In genomic region chr3:160986060-160986459, GRCh38 we compare ENCODE assay signal across 27 cellular contexts.
A peak's percentile ranks its signal among the peaks of the same experiment; 100 is the strongest.
DNase-seq lines count a peak whose midpoint lies in the region; TF ChIP-seq lines count a peak whose summit lies in the region.
"Had no signal": no experiment of that assay in that cellular context is flagged by ENCODE, and none has a peak within 500 bp of the region (broad histone marks: within the 10 kb centered on the region; RNA-seq: fewer than 3 reads in every experiment).

No MANE protein-coding gene starts in this region.

- TF ChIP-seq EP300 in esophagus muscularis mucosa (IDR thresholded peaks at IDR 0.05) = no peak

- H3K4me2 ChIP-seq in neural progenitor cell = no peak overlapping the region
- H3K4me2 ChIP-seq in neuronal stem cell (ENCODE audit: insufficient read depth, low read length, poor library complexity, severe bottlenecking) = no peak overlapping the region

- H3K36me3 ChIP-seq in esophagus muscularis mucosa (no peaks in the 10 kb centered on the region), neural progenitor cell (no peaks in the 10 kb centered on the region), neuronal stem cell (replicated peaks in 1 of 2; ENCODE audit: control insufficient read depth in 2 of 2, insufficient read depth in 2 of 2, low read length in 2 of 2) (no peaks in the 10 kb centered on the region)
- H3K36me3 ChIP-seq: BE2C, gastrocnemius medialis, prostate gland, sigmoid colon, SJCRH30, tibial artery had no signal

- no peak overlapping the region for H2BK15ac ChIP-seq in neuronal stem cell (ENCODE audit: low read length)

- no peaks in the 10 kb centered on the region for H3K79me2 ChIP-seq in neural progenitor cell (ENCODE audit: low read depth)

- 31% methylated on average over 2 of the region's 2 CpGs for WGBS in esophagus muscularis mucosa
- no CpG with 5 or more reads among the region's 2 CpGs for WGBS in neuronal stem cell (ENCODE audit: extremely low coverage in 2 of 2, insufficient read length in 2 of 2, insufficient replicate concordance in 1 of 2), 2 donors

- intact Hi-C loops in esophagus muscularis mucosa (cut with DNase I) = no loop called here

- no peak overlapping the region for H3K14ac ChIP-seq in neuronal stem cell (ENCODE audit: low read length)

- H3K4me1 ChIP-seq in esophagus muscularis mucosa (peaks cover 0 to 3% (median 0%) of the 10 kb centered on the region in 4 donors), neural progenitor cell (no peaks in the 10 kb centered on the region), neuronal stem cell (ENCODE audit: control insufficient read depth in 2 of 2, insufficient read depth in 1 of 2, low read depth in 1 of 2, low read length in 2 of 2) (peaks cover 0 to 11% of the 10 kb centered on the region in 2 donors)
- H3K4me1 ChIP-seq: prostate gland, SJCRH30, tibial artery had no signal

- no peaks in the 10 kb centered on the region for H3K27me3 Mint-ChIP-seq in activated CD4-positive, alpha-beta T cell treated with anti-CD3 and anti-CD28 coated beads, Interleukin-2, amount 10 ng/mL, durations not matched to agents 7 days and 5 days
- no peaks in the 10 kb centered on the region for H3K27me3 Mint-ChIP-seq in neural progenitor cell (ENCODE audit: insufficient read depth, low read depth)
- H3K27me3 Mint-ChIP-seq: central memory CD8-positive, alpha-beta T cell had no signal

- CTCF ChIA-PET in activated CD4-positive, alpha-beta T cell treated with anti-CD3 and anti-CD28 coated beads, Interleukin-2, amount 10 ng/mL, durations not matched to agents 7 days and 5 days (lab: Charles Lee) = no interaction called here

- H3K9ac ChIP-seq in neural progenitor cell = no peak overlapping the region
- no peak overlapping the region for H3K9ac ChIP-seq in neuronal stem cell (ENCODE audit: low read depth, low read length, poor library complexity)

- no peak overlapping the region for H3K4me3 Mint-ChIP-seq in activated CD4-positive, alpha-beta T cell treated with anti-CD3 and anti-CD28 coated beads, Interleukin-2, amount 10 ng/mL, durations not matched to agents 7 days and 5 days
- H3K4me3 Mint-ChIP-seq in neural progenitor cell = no peak overlapping the region
- H3K4me3 Mint-ChIP-seq: activated naive CD4-positive, alpha-beta T cell treated with anti-CD3 and anti-CD28 coated beads for 36 hours; activated T-helper 1 cell treated with anti-CD3 and anti-CD28 coated beads, Interleukin-12 subunit alpha, Interleukin-12 subunit beta, Interleukin-2, Interleukin-4 antibody, amounts not matched to agents 30 ng/mL and 10 ng/mL and 1 ng/mL, durations not matched to agents 14 hours and 24 hours and 36 hours; central memory CD8-positive, alpha-beta T cell had no signal

- H3K9me3 ChIP-seq in esophagus muscularis mucosa = no peaks in the 10 kb centered on the region
- H3K9me3 ChIP-seq in neural progenitor cell (ENCODE audit: low read depth) = no peaks in the 10 kb centered on the region
- peaks cover 0 to 10% of the 10 kb centered on the region in 2 donors for H3K9me3 ChIP-seq in neuronal stem cell (replicated peaks in 1 of 2; ENCODE audit: control insufficient read depth in 2 of 2, insufficient read depth in 1 of 2, low read depth in 1 of 2, low read length in 2 of 2)
- H3K9me3 ChIP-seq: BE2C, gastrocnemius medialis, prostate gland, SJCRH30 had no signal

- H3K18ac ChIP-seq in neuronal stem cell (ENCODE audit: low read length) = no peak overlapping the region

- no peak overlapping the region for H3K23ac ChIP-seq in neuronal stem cell (ENCODE audit: low read depth, low read length, poor library complexity)

- no peak overlapping the region for H3K27ac Mint-ChIP-seq in activated CD4-positive, alpha-beta T cell treated with anti-CD3 and anti-CD28 coated beads, Interleukin-2, amount 10 ng/mL, durations not matched to agents 7 days and 5 days
- H3K27ac Mint-ChIP-seq in neural progenitor cell = no peak overlapping the region
- H3K27ac Mint-ChIP-seq: activated naive CD4-positive, alpha-beta T cell treated with anti-CD3 and anti-CD28 coated beads for 36 hours; activated T-helper 1 cell treated with anti-CD3 and anti-CD28 coated beads, Interleukin-12 subunit alpha, Interleukin-12 subunit beta, Interleukin-2, Interleukin-4 antibody, amounts not matched to agents 30 ng/mL and 10 ng/mL and 1 ng/mL, durations not matched to agents 14 hours and 24 hours and 36 hours had no signal

- H2BK12ac ChIP-seq in neuronal stem cell (ENCODE audit: low read length) = no peak overlapping the region

- H2AFZ ChIP-seq in neural progenitor cell (replicated peaks) (no peak overlapping the region), neuronal stem cell (ENCODE audit: low read length) (no peak overlapping the region)

- TF ChIP-seq CTCF in fibroblast of mammary gland (conservative IDR thresholded peaks at IDR 0.05; ENCODE audit: control insufficient read depth, insufficient read depth, low read depth, low read length) = no peak
- TF ChIP-seq CTCF in esophagus muscularis mucosa (IDR thresholded peaks at IDR 0.05) = no peak
- no peak for TF ChIP-seq CTCF in neural progenitor cell (IDR thresholded peaks at IDR 0.05)

- H2AK5ac ChIP-seq in neuronal stem cell (ENCODE audit: low read depth, low read length) = no peak overlapping the region

- no peak overlapping the region for H4K91ac ChIP-seq in neuronal stem cell (ENCODE audit: low read depth, low read length, poor library complexity)

- H4K8ac ChIP-seq in neuronal stem cell (ENCODE audit: low read depth, low read length) = no peak overlapping the region

- no peak overlapping the region for H3K27ac ChIP-seq in esophagus muscularis mucosa (replicated peaks in 1 of 4)
- H3K27ac ChIP-seq in neural progenitor cell = no peak overlapping the region
- H3K27ac ChIP-seq in neuronal stem cell (replicated peaks; ENCODE audit: low read length) = no peak overlapping the region
- H3K27ac ChIP-seq: gastrocnemius medialis, prostate gland, sigmoid colon, SJCRH30, tibial artery had no signal

- no peaks in the 10 kb centered on the region for H3F3A ChIP-seq in neural progenitor cell (ENCODE audit: low read depth)

- H3K27me3 ChIP-seq in esophagus muscularis mucosa (no peaks in the 10 kb centered on the region), neural progenitor cell (no peaks in the 10 kb centered on the region), neuronal stem cell (ENCODE audit: control insufficient read depth in 3 of 3, insufficient read depth in 3 of 3, low read depth in 1 of 3, low read length in 3 of 3) (no peaks in the 10 kb centered on the region)
- H3K27me3 ChIP-seq: BE2C, gastrocnemius medialis, sigmoid colon, SJCRH30, tibial artery had no signal

- H3K4ac ChIP-seq in neuronal stem cell (ENCODE audit: low read length) = no peak overlapping the region

- H3K36me3 Mint-ChIP-seq in activated CD4-positive, alpha-beta T cell treated with anti-CD3 and anti-CD28 coated beads, Interleukin-2, amount 10 ng/mL, durations not matched to agents 7 days and 5 days (ENCODE audit: low read depth) = no peaks in the 10 kb centered on the region
- H3K36me3 Mint-ChIP-seq in neural progenitor cell = peaks cover 2% of the 10 kb centered on the region

- no peaks in the 10 kb centered on the region for H4K20me1 ChIP-seq in neural progenitor cell (ENCODE audit: low read depth)

- H3K4me3 ChIP-seq in fibroblast of mammary gland (ENCODE audit: control insufficient read depth, low read depth, low read length) (no peak overlapping the region), esophagus muscularis mucosa (no peak overlapping the region), neural progenitor cell (no peak overlapping the region), neuronal stem cell (ENCODE audit: low read length in 2 of 2) (no peak overlapping the region)
- H3K4me3 ChIP-seq: gastrocnemius medialis, prostate gland, sigmoid colon, SJCRH30, tibial artery had no signal

- H3K9me3 Mint-ChIP-seq in activated CD4-positive, alpha-beta T cell treated with anti-CD3 and anti-CD28 coated beads, Interleukin-2, amount 10 ng/mL, durations not matched to agents 7 days and 5 days = peaks cover 8% of the 10 kb centered on the region
- peaks cover 22% of the 10 kb centered on the region for H3K9me3 Mint-ChIP-seq in neural progenitor cell
- H3K9me3 Mint-ChIP-seq: central memory CD8-positive, alpha-beta T cell had no signal

- H3K4me1 Mint-ChIP-seq in activated CD4-positive, alpha-beta T cell treated with anti-CD3 and anti-CD28 coated beads, Interleukin-2, amount 10 ng/mL, durations not matched to agents 7 days and 5 days = peaks cover 8% of the 10 kb centered on the region
- no peaks in the 10 kb centered on the region for H3K4me1 Mint-ChIP-seq in neural progenitor cell

- no peaks in the 10 kb centered on the region for H3K79me1 ChIP-seq in neuronal stem cell (ENCODE audit: low read depth, low read length)

- no peak overlapping the region for H2BK5ac ChIP-seq in neuronal stem cell (ENCODE audit: low read length)

- POLR2A ChIA-PET in activated CD4-positive, alpha-beta T cell treated with anti-CD3 and anti-CD28 coated beads, Interleukin-2, amount 10 ng/mL, durations not matched to agents 7 days and 5 days (lab: Charles Lee) = no interaction called here

- TF ChIP-seq POLR2A in esophagus muscularis mucosa (IDR thresholded peaks at IDR 0.05; ENCODE audit: low read depth) = no peak

- DNase-seq in DMS 273 treated with DMSO at 0.1 percent for 48 hours (lab: John Stamatoyannopoulos, UW) (peak; percentile 98), NCI-H446 treated with DMSO at 0.1 percent for 48 hours (lab: John Stamatoyannopoulos, UW) (peak; percentile 94), fibroblast of mammary gland (ENCODE audit: low read depth) (peak; percentile 11), pons (ENCODE audit: low spot score) (peak; percentile 41), esophagus muscularis mucosa (ENCODE audit: extremely low spot score) (no peak), neural progenitor cell (ENCODE audit: low spot score) (no peak), neuronal stem cell (ENCODE audit: low spot score) (no peak)
- DNase-seq in activated CD4-positive, alpha-beta T cell treated with anti-CD3 and anti-CD28 coated beads, Interleukin-2, amount 10 ng/mL, durations not matched to agents 7 days and 5 days = no peak
- DNase-seq: ACHN; activated CD4-positive, alpha-beta T cell treated with anti-CD3 and anti-CD28 coated beads, Interleukin-2, amount 50 U/mL, for 4 hours; activated naive CD4-positive, alpha-beta T cell treated with anti-CD3 and anti-CD28 coated beads for 36 hours; BE2C; DMS53; gastrocnemius medialis; hippocampal formation; mammary epithelial cell; NCI-H1092 treated with DMSO at 0.1 percent for 48 hours; NCI-H187 treated with DMSO at 0.1 percent for 48 hours; NCI-H748 treated with DMSO at 0.1 percent for 48 hours; RPMI8226; sigmoid colon; SJCRH30; stimulated activated CD4-positive, alpha-beta T cell treated with anti-CD3 and anti-CD28 coated beads, Interleukin-4, amount 100 ng/mL, for 1 hour had no signal

- H2BK120ac ChIP-seq in neuronal stem cell (ENCODE audit: low read depth, low read length) = no peak overlapping the region

Comparison
In these comparisons a context has a peak if more than half of its experiments do, and no peak if none do; other contexts are left out.
1. DNase-seq: peak in DMS 273 treated with DMSO at 0.1 percent for 48 hours (single experiment), NCI-H446 treated with DMSO at 0.1 percent for 48 hours (single experiment), fibroblast of mammary gland (single experiment) and pons (single experiment); none in activated CD4-positive, alpha-beta T cell treated with anti-CD3 and anti-CD28 coated beads, Interleukin-2, amount 10 ng/mL, durations not matched to agents 7 days and 5 days (single experiment), esophagus muscularis mucosa (single experiment), neural progenitor cell (single experiment) and neuronal stem cell (single experiment).